8 cellular contexts compared by ENCODE assay signal in the genomic region with DNA sequence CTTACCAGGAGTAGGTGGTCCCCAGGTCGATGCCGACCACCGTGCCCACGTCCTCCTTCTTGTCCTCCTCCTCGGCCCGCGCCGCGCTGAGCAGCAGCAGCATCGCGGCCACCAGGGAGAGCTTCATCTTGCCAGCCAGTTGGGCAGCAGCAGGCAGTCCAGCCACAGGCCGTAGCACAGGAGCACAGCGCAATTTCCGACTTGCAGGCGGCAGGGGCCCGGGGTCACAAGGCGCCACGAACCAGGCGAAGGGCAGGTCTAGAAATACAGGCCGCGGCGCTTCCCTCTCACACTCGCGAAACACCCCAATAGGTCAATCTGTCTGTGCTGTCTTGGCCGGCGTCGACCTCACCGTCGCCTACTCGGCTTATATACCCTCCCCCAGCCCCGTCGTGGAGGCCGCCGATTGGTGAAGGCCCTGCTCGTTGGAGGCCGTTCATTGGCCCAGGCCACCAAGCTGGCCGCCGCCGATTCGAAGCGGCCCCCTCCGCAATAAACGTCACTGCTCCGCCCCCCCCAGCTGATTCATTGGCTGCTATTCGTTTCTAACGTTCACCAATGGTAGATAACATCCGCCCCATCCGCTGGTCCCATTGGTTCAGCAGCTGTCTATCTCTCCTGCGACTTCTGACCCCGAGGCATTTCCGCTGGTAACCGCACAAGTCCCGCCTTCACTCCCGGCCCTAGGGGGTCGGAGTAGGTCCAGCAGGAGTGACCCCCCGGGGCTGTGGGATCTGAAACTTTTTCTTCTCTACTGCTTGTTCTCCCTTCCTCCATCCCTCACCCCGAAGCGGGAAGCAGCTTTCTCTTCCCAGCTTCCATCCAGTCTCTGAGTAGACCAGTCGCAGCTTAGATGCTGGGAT.
DNase-seq lines count a peak whose midpoint lies in the region; ATAC-seq and TF ChIP-seq lines count a peak whose summit lies in the region.

A gene (minus strand): TSS at position 344 of the 863 bp plus-strand sequence. CDS start 217 bp downstream, at position 127.

- H3K27ac ChIP-seq in C4-2B = peak within 1 kb of the TSS; percentile 94

- ATAC-seq in GM19351 (IDR thresholded peaks at IDR 0.05; ENCODE audit: unreplicated experiment) (peak; percentile 88), HG03521 (IDR thresholded peaks at IDR 0.05; ENCODE audit: unreplicated experiment) (peak; percentile 88)

- peak; percentile 100 for DNase-seq in NCI-H748 (lab: John Stamatoyannopoulos, UW; ENCODE audit: unreplicated experiment)
- peak; percentile 100 for DNase-seq in activated CD4-positive, alpha-beta T cell treated with anti-CD3 and anti-CD28 coated beads, Interleukin-2, amount 50 U/mL, for 1 hour
- DNase-seq in dedifferentiated amniotic fluid mesenchymal stem cell (ENCODE audit: extremely low spot score) = peak; percentile 99
- peak; percentile 100 for DNase-seq in left kidney (ENCODE audit: low read depth, low spot score)
- peak; percentile 100 for DNase-seq in stimulated activated CD4-positive, alpha-beta T cell treated with anti-CD3 and anti-CD28 coated beads, Interleukin-2, amount 100 ng/mL, for 24 hours

- no peak for TF ChIP-seq CTCF in C4-2B (conservative IDR thresholded peaks at IDR 0.05)

Comparison
In these comparisons a context has a peak if more than half of its experiments do, and no peak if none do; other contexts are left out.
1. Peak in every context shown above with its lines: DNase-seq, ATAC-seq and H3K27ac ChIP-seq.